Comparison of ENCODE assay signal across 10 cellular contexts in genomic region chr7:76462271-76462882, GRCh38. TPM values are rescaled to one million over a fixed set of nuclear protein-coding genes. Genes with fewer than 3 reads are reported as not detected.
DNase-seq lines count a peak whose midpoint lies in the region; ATAC-seq, FAIRE-seq and TF ChIP-seq lines count a peak whose summit lies in the region.
"Not testable (repeated sequence)": the region's sequence is repeated elsewhere in the genome, so short reads cannot be mapped to it uniquely, and the experiment has no call there.
"Had no signal": no experiment of that assay in that cellular context is flagged by ENCODE, and none has a peak within 500 bp of the region (broad histone marks: within the 10 kb centered on the region; RNA-seq: fewer than 3 reads in every experiment).

No MANE protein-coding gene starts in this region.

- H3K9me2 ChIP-seq in HCT116 (ENCODE audit: insufficient read depth) = not testable (repeated sequence)

- H3K4me3 ChIP-seq in HCT116 (replicated peaks in 1 of 2; ENCODE audit: low read depth in 1 of 2, low read length in 2 of 2); IMR-90 (ENCODE audit: insufficient read depth, low read depth, low read length); left lung; pancreas: not testable (repeated sequence)

- H3K4ac ChIP-seq in IMR-90 (ENCODE audit: low read depth, low read length) = not testable (repeated sequence)

- not testable (repeated sequence) for H3K4me2 ChIP-seq in HCT116 (ENCODE audit: low read length); IMR-90 (ENCODE audit: low read depth, low read length)

- not testable (repeated sequence) for TF ChIP-seq CTCF in HCT116 (IDR thresholded peaks at IDR 0.05 in 2 of 3, conservative IDR thresholded peaks at IDR 0.05 in 1 of 3; ENCODE audit: borderline replicate concordance in 1 of 3, insufficient read depth in 1 of 3, low read depth in 2 of 3, low read length in 2 of 3); IMR-90 (conservative IDR thresholded peaks at IDR 0.05; ENCODE audit: low read depth, low read length); left lung (IDR thresholded peaks at IDR 0.05); pancreas (IDR thresholded peaks at IDR 0.05)

- intact Hi-C loops in HCT116 (cut with micrococcal nuclease); IMR-90 (cut with micrococcal nuclease); Right ventricle myocardium inferior (cut with DNase I); left lung (cut with DNase I); pancreas (cut with DNase I): not testable (repeated sequence)

- not testable (repeated sequence) for H3K9me3 Mint-ChIP-seq in activated CD8-positive, alpha-beta T cell treated with anti-CD3 and anti-CD28 coated beads, Interleukin-2, amount 10 ng/mL, durations not matched to agents 7 days and 5 days (ENCODE audit: insufficient read depth)

- H3K27ac ChIP-seq in HCT116 (ENCODE audit: low read depth, low read length); IMR-90 (ENCODE audit: insufficient read depth, low read length); left lung; pancreas: not testable (repeated sequence)

- FAIRE-seq in pancreas (lab: Jason Lieb, UNC) = not testable (repeated sequence)

- H2BK5ac ChIP-seq in IMR-90 (ENCODE audit: low read depth, low read length, poor library complexity, severe bottlenecking) = not testable (repeated sequence)

- not testable (repeated sequence) for H2BK15ac ChIP-seq in IMR-90 (ENCODE audit: low read depth, low read length)

- CTCF ChIA-PET in HCT116 (lab: Charles Lee); IMR-90 (lab: Yijun Ruan, JAX); activated CD8-positive, alpha-beta T cell treated with anti-CD3 and anti-CD28 coated beads, Interleukin-2, amount 10 ng/mL, durations not matched to agents 7 days and 5 days (lab: Charles Lee): not testable (repeated sequence)

- no CpG with 5 or more reads among the region's 17 CpGs for WGBS in IMR-90 (ENCODE audit: extremely low coverage in 2 of 2, insufficient read length in 1 of 2), 2 experiments
- WGBS in pancreas, 2 donors = no CpG with 5 or more reads among the region's 17 CpGs

- not testable (repeated sequence) for H2AK5ac ChIP-seq in IMR-90 (ENCODE audit: low read depth, low read length)

- H2BK20ac ChIP-seq in IMR-90 (ENCODE audit: low read depth, low read length) = not testable (repeated sequence)

- ATAC-seq in GM18909 (IDR thresholded peaks at IDR 0.05; ENCODE audit: poor library complexity, unreplicated experiment) = peak; percentile 31
- not testable (repeated sequence) for ATAC-seq in HCT116
- peak; percentile 36 for ATAC-seq in IMR-90 (ENCODE audit: low read depth)
- ATAC-seq in activated CD8-positive, alpha-beta T cell treated with anti-CD3 and anti-CD28 coated beads, Interleukin-2, amount 10 ng/mL, durations not matched to agents 7 days and 5 days = peak; percentile 7
- ATAC-seq in Right ventricle myocardium inferior = peak; percentile 13
- peak; percentile 49 for ATAC-seq in left lung
- ATAC-seq in pancreas = peak; percentile 18 to 34 (median 23)

- H3K9me3 ChIP-seq in HCT116 (ENCODE audit: control insufficient read depth in 1 of 2, insufficient read depth in 1 of 2, low read depth in 1 of 2, low read length in 2 of 2); IMR-90 (ENCODE audit: control insufficient read depth, insufficient read depth, low read length); left lung; pancreas: not testable (repeated sequence)

- not testable (repeated sequence) for H2AK9ac ChIP-seq in IMR-90 (replicated peaks; ENCODE audit: low read depth, low read length, poor library complexity)

- not testable (repeated sequence) for H3K18ac ChIP-seq in IMR-90 (ENCODE audit: low read depth, low read length)

- H3K27me3 Mint-ChIP-seq in activated CD8-positive, alpha-beta T cell treated with anti-CD3 and anti-CD28 coated beads, Interleukin-2, amount 10 ng/mL, durations not matched to agents 7 days and 5 days (ENCODE audit: low read depth) = not testable (repeated sequence)

- POLR2A ChIA-PET in HCT116 (lab: Charles Lee); IMR-90 (lab: Charles Lee; ENCODE audit: unreplicated experiment); activated CD8-positive, alpha-beta T cell treated with anti-CD3 and anti-CD28 coated beads, Interleukin-2, amount 10 ng/mL, durations not matched to agents 7 days and 5 days (lab: Charles Lee): not testable (repeated sequence)

- H3K27me3 ChIP-seq in HCT116 (ENCODE audit: insufficient read depth, low read length); IMR-90 (ENCODE audit: control insufficient read depth, insufficient read depth, low read length); left lung; pancreas: not testable (repeated sequence)

- H3K36me3 ChIP-seq in HCT116 (ENCODE audit: control insufficient read depth in 1 of 2, insufficient read depth in 2 of 2, low read length in 2 of 2); IMR-90 (ENCODE audit: control insufficient read depth, insufficient read depth, low read length); left lung; pancreas: not testable (repeated sequence)

- not testable (repeated sequence) for H3K79me1 ChIP-seq in IMR-90 (ENCODE audit: low read depth in 1 of 2, low read length in 2 of 2)

- not testable (repeated sequence) for H3K4me1 Mint-ChIP-seq in activated CD8-positive, alpha-beta T cell treated with anti-CD3 and anti-CD28 coated beads, Interleukin-2, amount 10 ng/mL, durations not matched to agents 7 days and 5 days (ENCODE audit: low read depth)

- not testable (repeated sequence) for H3K9ac ChIP-seq in HCT116 (ENCODE audit: low read length); IMR-90 (ENCODE audit: low read depth, low read length)

- TSS peak; percentile 76 for BruUV-seq in HCT116 (replicated peaks; lab: Mats Ljungman, UMichigan)
- BruUV-seq in IMR-90 (replicated peaks; lab: Mats Ljungman, UMichigan) = TSS peak; percentile 41

- H3K14ac ChIP-seq in IMR-90 (replicated peaks; ENCODE audit: low read depth, low read length) = not testable (repeated sequence)

- not testable (repeated sequence) for H4K8ac ChIP-seq in IMR-90 (ENCODE audit: low read depth in 2 of 2, low read length in 2 of 2)

- not testable (repeated sequence) for H2BK120ac ChIP-seq in IMR-90 (ENCODE audit: low read depth, low read length)

- H3K23ac ChIP-seq in IMR-90 (ENCODE audit: low read depth, low read length) = not testable (repeated sequence)

- not testable (repeated sequence) for H4K5ac ChIP-seq in IMR-90 (ENCODE audit: low read depth, low read length)

- not testable (repeated sequence) for H3K4me3 Mint-ChIP-seq in activated CD8-positive, alpha-beta T cell treated with anti-CD3 and anti-CD28 coated beads, Interleukin-2, amount 10 ng/mL, durations not matched to agents 7 days and 5 days

- H3K9me1 ChIP-seq in IMR-90 (ENCODE audit: insufficient read depth, low read length) = not testable (repeated sequence)

- H4K91ac ChIP-seq in IMR-90 (ENCODE audit: insufficient read depth, low read depth, low read length) = not testable (repeated sequence)

- H3K79me2 ChIP-seq in HCT116 (ENCODE audit: insufficient read depth, low read length) = not testable (repeated sequence)

- dilution Hi-C loops in IMR-90 (cut with HindIII; ENCODE audit: low sequenced_read_pairs, unreplicated experiment) = not testable (repeated sequence)

- in situ Hi-C loops in IMR-90 (cut with MboI; ENCODE audit: low sequenced_read_pairs) = not testable (repeated sequence)

- H2AFZ ChIP-seq in HCT116 (ENCODE audit: low read depth, low read length, poor library complexity, severe bottlenecking); IMR-90 (replicated peaks; ENCODE audit: low read length, poor library complexity): not testable (repeated sequence)

- H3K4me1 ChIP-seq in HCT116 (ENCODE audit: control insufficient read depth in 1 of 2, insufficient read depth in 2 of 2, low read length in 2 of 2); IMR-90 (ENCODE audit: control insufficient read depth, insufficient read depth, low read length); left lung; pancreas: not testable (repeated sequence)

- not testable (repeated sequence) for TF ChIP-seq RAD21 in HCT116 (IDR thresholded peaks at IDR 0.05; ENCODE audit: low read depth); IMR-90 (IDR thresholded peaks at IDR 0.05; ENCODE audit: low read length)

- RAD21 ChIA-PET in HCT116 (lab: Charles Lee; ENCODE audit: low non-redundant PET in 1 of 2, low total read pairs in 2 of 2, uncharacterized antibody in 2 of 2, unreplicated experiment in 2 of 2) = not testable (repeated sequence)

- DNase-seq in HCT116 (ENCODE audit: low read depth, low spot score); IMR-90; activated CD8-positive, alpha-beta T cell treated with anti-CD3 and anti-CD28 coated beads, Interleukin-2, amount 10 ng/mL, durations not matched to agents 7 days and 5 days; Right ventricle myocardium inferior (ENCODE audit: missing footprints); left lung; pancreas: not testable (repeated sequence)

- H4K20me1 ChIP-seq in HCT116 (ENCODE audit: insufficient read depth); IMR-90 (ENCODE audit: insufficient read depth, low read length): not testable (repeated sequence)

- H3K27ac Mint-ChIP-seq in activated CD8-positive, alpha-beta T cell treated with anti-CD3 and anti-CD28 coated beads, Interleukin-2, amount 10 ng/mL, durations not matched to agents 7 days and 5 days = not testable (repeated sequence)

- TF ChIP-seq POLR2A in HCT116 (IDR thresholded peaks at IDR 0.05; ENCODE audit: borderline replicate concordance, extremely low read depth, insufficient read depth, insufficient read length); IMR-90 (IDR thresholded peaks at IDR 0.05; ENCODE audit: low read depth, low read length): not testable (repeated sequence)

- H3K36me3 Mint-ChIP-seq in activated CD8-positive, alpha-beta T cell treated with anti-CD3 and anti-CD28 coated beads, Interleukin-2, amount 10 ng/mL, durations not matched to agents 7 days and 5 days (ENCODE audit: low read depth) = not testable (repeated sequence)

- H3K56ac ChIP-seq in IMR-90 (ENCODE audit: extremely low read depth, insufficient read depth, low read length) = not testable (repeated sequence)

RNA-seq across cellular contexts. Expression of gene DTX2, which starts 0.9 kb away (rescaled TPM):
- 37.4 TPM for total RNA-seq in HCT116 (2021; ENCODE audit: unreplicated experiment)
- 26.4 and 27.7 TPM in 2 replicates for polyA plus RNA-seq in HCT116 (2012)
- total RNA-seq in IMR-90 (2012; rRNA removed) = 1.8 and 3.1 TPM in 2 replicates
- 7.1 and 7.7 TPM in 2 replicates for polyA plus RNA-seq in IMR-90 (2012; rRNA removed)
- 5.4 and 14.3 TPM in 2 replicates for polyA plus RNA-seq in IMR-90 (2012; cell fraction: cytosol; rRNA removed)
- polyA plus RNA-seq in IMR-90 (2012; cell fraction: nucleus; rRNA removed; ENCODE audit: low replicate concordance) = 20.3 and 42.6 TPM in 2 replicates
- 10 to 100 TPM; 28.0 to 30.6 TPM for total RNA-seq in activated CD8-positive, alpha-beta T cell treated with anti-CD3 and anti-CD28 coated beads, Interleukin-2, amount 10 ng/mL, durations not matched to agents 7 days and 5 days
- 8.0 TPM for total RNA-seq in Right ventricle myocardium inferior
- 10 to 100 TPM; 28.1 to 40.9 TPM for total RNA-seq in left lung
- total RNA-seq in pancreas = 10 to 100 TPM; 11.5 to 33.6 (median 14.8) TPM
- 10 to 100 TPM; 25.4 to 52.4 TPM for polyA plus RNA-seq in pancreas

RNA-seq across cellular contexts. Expression of gene ZP3, which starts 37.6 kb away (rescaled TPM):
- 23.4 TPM for total RNA-seq in HCT116 (2021; ENCODE audit: unreplicated experiment)
- 19.6 and 25.9 TPM in 2 replicates for polyA plus RNA-seq in HCT116 (2012)
- total RNA-seq in IMR-90 (2012; rRNA removed) = 0.54 and 0.83 TPM in 2 replicates
- 0.42 and 0.67 TPM in 2 replicates for polyA plus RNA-seq in IMR-90 (2012; rRNA removed)
- 0.28 and 0.77 TPM in 2 replicates for polyA plus RNA-seq in IMR-90 (2012; cell fraction: cytosol; rRNA removed)
- polyA plus RNA-seq in IMR-90 (2012; cell fraction: nucleus; rRNA removed; ENCODE audit: low replicate concordance) = 0.83 and 0.99 TPM in 2 replicates
- total RNA-seq in activated CD8-positive, alpha-beta T cell treated with anti-CD3 and anti-CD28 coated beads, Interleukin-2, amount 10 ng/mL, durations not matched to agents 7 days and 5 days = 1 to 10 TPM; 4.0 to 5.9 TPM
- 0.46 TPM for total RNA-seq in Right ventricle myocardium inferior
- total RNA-seq in left lung = 1 to 10 TPM; 2.9 to 3.3 TPM
- total RNA-seq in pancreas = 10 to 100 TPM in 2 of 6 donors, 1 to 10 TPM in 4; 2.5 to 14.1 (median 6.6) TPM
- 1 to 10 TPM; 3.2 to 7.6 TPM for polyA plus RNA-seq in pancreas

RNA-seq across cellular contexts. Expression of gene UPK3B, which starts 48.0 kb away (rescaled TPM):
- 2.3 TPM for total RNA-seq in HCT116 (2021; ENCODE audit: unreplicated experiment)
- 1.0 and 1.2 TPM in 2 replicates for polyA plus RNA-seq in HCT116 (2012)
- total RNA-seq in IMR-90 (2012; rRNA removed) = not detected in 2 replicates
- 0.10 and 0.26 TPM in 2 replicates for polyA plus RNA-seq in IMR-90 (2012; rRNA removed)
- not detected in 2 replicates for polyA plus RNA-seq in IMR-90 (2012; cell fraction: cytosol; rRNA removed)
- polyA plus RNA-seq in IMR-90 (2012; cell fraction: nucleus; rRNA removed; ENCODE audit: low replicate concordance) = 0.29 and 0.90 TPM in 2 replicates
- total RNA-seq in activated CD8-positive, alpha-beta T cell treated with anti-CD3 and anti-CD28 coated beads, Interleukin-2, amount 10 ng/mL, durations not matched to agents 7 days and 5 days = under 1 TPM; 0.68 to 0.92 TPM
- 0.54 TPM for total RNA-seq in Right ventricle myocardium inferior
- 10 to 100 TPM in 1 of 2 donors, 1 to 10 TPM in 1; 5.5 to 15.9 TPM for total RNA-seq in left lung
- total RNA-seq in pancreas = 1 to 10 TPM in 2 of 6 donors, under 1 TPM in 4; 0.41 to 2.3 (median 0.89) TPM
- polyA plus RNA-seq in pancreas = 1 to 10 TPM; 2.9 to 3.2 TPM
- polyA plus RNA-seq: AG04450 had no signal

RNA-seq across cellular contexts. Expression of gene SSC4D, which starts 52.9 kb away (rescaled TPM):
- 1.1 TPM for total RNA-seq in HCT116 (2021; ENCODE audit: unreplicated experiment)
- 0.87 and 1.1 TPM in 2 replicates for polyA plus RNA-seq in HCT116 (2012)
- 0.36 and 0.56 TPM in 2 replicates for total RNA-seq in IMR-90 (2012; rRNA removed)
- polyA plus RNA-seq in IMR-90 (2012; rRNA removed) = 0.63 and 0.70 TPM in 2 replicates
- polyA plus RNA-seq in IMR-90 (2012; cell fraction: cytosol; rRNA removed) = 0.35 and 0.97 TPM in 2 replicates
- polyA plus RNA-seq in IMR-90 (2012; cell fraction: nucleus; rRNA removed; ENCODE audit: low replicate concordance) = 1.1 TPM in 2 replicates
- under 1 TPM in 1 of 2 experiments, not detected in 1; 0.47 TPM for total RNA-seq in activated CD8-positive, alpha-beta T cell treated with anti-CD3 and anti-CD28 coated beads, Interleukin-2, amount 10 ng/mL, durations not matched to agents 7 days and 5 days
- total RNA-seq in Right ventricle myocardium inferior = 1.3 TPM
- total RNA-seq in left lung = 1 to 10 TPM in 1 of 2 donors, under 1 TPM in 1; 0.76 to 1.8 TPM
- 1 to 10 TPM in 5 of 6 donors, under 1 TPM in 1; 0.79 to 3.6 (median 2.2) TPM for total RNA-seq in pancreas
- 10 to 100 TPM in 1 of 2 donors, 1 to 10 TPM in 1; 8.8 to 10.3 TPM for polyA plus RNA-seq in pancreas
- total RNA-seq: B cell; CD4-positive, CD25-positive, alpha-beta regulatory T cell had no signal
